ENCODE assay signal across 8 cellular contexts in genomic region chr3:53346514-53346913, GRCh38. TPM values are rescaled to one million over a fixed set of nuclear protein-coding genes. Genes with fewer than 3 reads are reported as not detected.
DNase-seq lines count a peak whose midpoint lies in the region; ATAC-seq and TF ChIP-seq lines count a peak whose summit lies in the region.

No MANE protein-coding gene starts in this region.

- no peak overlapping the region for H2AK5ac ChIP-seq in neuronal stem cell (ENCODE audit: low read depth, low read length)

- no peak overlapping the region for H2BK15ac ChIP-seq in neuronal stem cell (ENCODE audit: low read length)

- in situ Hi-C loops in Panc1 (cut with HindIII; ENCODE audit: low pct_unique_long_range_greater_than_20kb, low sequenced_read_pairs): no loop called here

- no peak overlapping the region for H4K8ac ChIP-seq in neuronal stem cell (ENCODE audit: low read depth, low read length)

- H3K27me3 ChIP-seq in Panc1 (ENCODE audit: control insufficient read depth, insufficient read depth, low read length): no peaks in the 10 kb centered on the region
- H3K27me3 ChIP-seq in neuronal stem cell (ENCODE audit: control insufficient read depth in 3 of 3, insufficient read depth in 3 of 3, low read depth in 1 of 3, low read length in 3 of 3): no peaks in the 10 kb centered on the region

- no peak overlapping the region for H3K14ac ChIP-seq in neuronal stem cell (ENCODE audit: low read length)

- no peaks in the 10 kb centered on the region for H3K9me3 ChIP-seq in Panc1 (ENCODE audit: control insufficient read depth, insufficient read depth, low read depth, low read length)
- H3K9me3 ChIP-seq in neuronal stem cell (replicated peaks in 1 of 2; ENCODE audit: control insufficient read depth in 2 of 2, insufficient read depth in 1 of 2, low read depth in 1 of 2, low read length in 2 of 2): no peaks in the 10 kb centered on the region

- no peak overlapping the region for H2BK5ac ChIP-seq in neuronal stem cell (ENCODE audit: low read length)

- no peak for ATAC-seq in Panc1
- no peak for ATAC-seq in GM21737 (IDR thresholded peaks at IDR 0.05; ENCODE audit: unreplicated experiment)
- no peak for ATAC-seq in GM19455 (IDR thresholded peaks at IDR 0.05; ENCODE audit: unreplicated experiment)

- H3K18ac ChIP-seq in neuronal stem cell (ENCODE audit: low read length): no peak overlapping the region

- peak overlapping the region; percentile 64 for H3K4me2 ChIP-seq in neuronal stem cell (ENCODE audit: insufficient read depth, low read length, poor library complexity, severe bottlenecking)

- H3K23ac ChIP-seq in neuronal stem cell (ENCODE audit: low read depth, low read length, poor library complexity): no peak overlapping the region

- H3K27ac ChIP-seq in Panc1 (ENCODE audit: low read length) (peak overlapping the region; percentile 92), neuronal stem cell (replicated peaks; ENCODE audit: low read length) (no peak overlapping the region)

- no peak overlapping the region for H2BK12ac ChIP-seq in neuronal stem cell (ENCODE audit: low read length)

- H4K91ac ChIP-seq in neuronal stem cell (ENCODE audit: low read depth, low read length, poor library complexity): no peak overlapping the region

- intact Hi-C loops in Panc1 (cut with micrococcal nuclease; ENCODE audit: unreplicated experiment): no loop called here

- no peak overlapping the region for H2BK120ac ChIP-seq in neuronal stem cell (ENCODE audit: low read depth, low read length)

- DNase-seq in NCI-H2227 treated with DMSO at 0.1 percent for 48 hours (lab: John Stamatoyannopoulos, UW): peak; percentile 0
- no peak for DNase-seq in NCI-H2227 (lab: John Stamatoyannopoulos, UW; ENCODE audit: unreplicated experiment)
- DNase-seq in Panc1 (ENCODE audit: low read depth, low spot score): no peak
- DNase-seq in epithelial cell of proximal tubule (ENCODE audit: low read depth): no peak
- peak; percentile 37 for DNase-seq in neuronal stem cell (ENCODE audit: low spot score)
- no peak for DNase-seq in stimulated activated naive CD4-positive, alpha-beta T cell treated with Interleukin-2 at 50 U/mL for 16 hours (lab: John Stamatoyannopoulos, UW)

- H3K9ac ChIP-seq in neuronal stem cell (ENCODE audit: low read depth, low read length, poor library complexity): no peak overlapping the region

- no peak for TF ChIP-seq CTCF in Panc1 (IDR thresholded peaks at IDR 0.05)
- TF ChIP-seq CTCF in epithelial cell of proximal tubule (conservative IDR thresholded peaks at IDR 0.05; ENCODE audit: low read depth, low read length): no peak

- POLR2A ChIA-PET in Panc1 (lab: Charles Lee): no interaction called here

- peaks cover 9% of the 10 kb centered on the region for H3K36me3 ChIP-seq in Panc1 (ENCODE audit: control insufficient read depth, insufficient read depth, low read length)
- peaks cover 4 to 34% of the 10 kb centered on the region in 2 donors for H3K36me3 ChIP-seq in neuronal stem cell (replicated peaks in 1 of 2; ENCODE audit: control insufficient read depth in 2 of 2, insufficient read depth in 2 of 2, low read length in 2 of 2)

- no CpG with 5 or more reads among the region's 9 CpGs for WGBS in neuronal stem cell (ENCODE audit: extremely low coverage in 2 of 2, insufficient read length in 2 of 2, insufficient replicate concordance in 1 of 2), 2 donors

- H3K4me3 ChIP-seq in Panc1 (ENCODE audit: low read depth in 2 of 2, low read length in 2 of 2) (peak overlapping the region; percentile 94 to 95), epithelial cell of proximal tubule (ENCODE audit: low read depth, low read length) (peak overlapping the region; percentile 97), neuronal stem cell (ENCODE audit: low read length in 2 of 2) (peak overlapping the region; percentile 96)

- no peak overlapping the region for H3K4ac ChIP-seq in neuronal stem cell (ENCODE audit: low read length)

- no TSS peak for BruUV-seq in Panc1 (replicated peaks; lab: Mats Ljungman, UMichigan)

- H3K4me1 ChIP-seq in Panc1 (ENCODE audit: control insufficient read depth, insufficient read depth, low read length): peaks cover 8% of the 10 kb centered on the region; the same call in 1 of the 2 replicates
- peaks cover 2 to 13% of the 10 kb centered on the region in 2 donors for H3K4me1 ChIP-seq in neuronal stem cell (ENCODE audit: control insufficient read depth in 2 of 2, insufficient read depth in 1 of 2, low read depth in 1 of 2, low read length in 2 of 2)

- H2AFZ ChIP-seq in neuronal stem cell (ENCODE audit: low read length): peak overlapping the region; percentile 91

- CTCF ChIA-PET in Panc1 (lab: Charles Lee): no interaction called here

- no peaks in the 10 kb centered on the region for H3K79me1 ChIP-seq in neuronal stem cell (ENCODE audit: low read depth, low read length)

RNA-seq across cellular contexts. Expression of gene DCP1A, which starts 0.8 kb away (rescaled TPM):
- total RNA-seq in Panc1 (2021; ENCODE audit: unreplicated experiment) (14.4 TPM), epithelial cell of proximal tubule (8.8 and 12.2 TPM in 2 replicates)
- 11.7 TPM for polyA plus RNA-seq in Panc1 (2012; ENCODE audit: insufficient read length)
- 36.1 TPM for polyA plus RNA-seq in neuronal stem cell (2013, experiment 1 of 2)
- polyA plus RNA-seq in neuronal stem cell (2013, experiment 2 of 2): 33.8 TPM

Comparison
In these comparisons a context has a peak if more than half of its experiments do, and no peak if none do; other contexts are left out.
1. DNase-seq: peak in NCI-H2227 treated with DMSO at 0.1 percent for 48 hours (single experiment) and neuronal stem cell (single experiment); none in NCI-H2227 (single experiment), Panc1 (single experiment), epithelial cell of proximal tubule (single experiment) and stimulated activated naive CD4-positive, alpha-beta T cell treated with Interleukin-2 at 50 U/mL for 16 hours (single experiment).
2. Peak in every context shown above with its lines, with median percentiles within 50 percentile points of each other: H3K4me3 ChIP-seq.